Comparison of ENCODE assay signal across 2 cellular contexts in genomic region chr16:76955629-76956028, GRCh38.
TF ChIP-seq lines count a peak whose summit lies in the region.

No MANE protein-coding gene starts in this region.

TF ChIP-seq in IMR-90, 13 proteins besides CTCF, POLR2A, EP300 and RAD21:
- no peak for TF ChIP-seq CEBPB (IDR thresholded peaks at IDR 0.05; ENCODE audit: low read depth, low read length)

TF ChIP-seq in endothelial cell of umbilical vein, 7 proteins besides CTCF, POLR2A, EP300 and RAD21:
- TF ChIP-seq MAX (IDR thresholded peaks at IDR 0.05; ENCODE audit: insufficient read depth, insufficient read length), result no peak
- peak; percentile 35 for TF ChIP-seq FOS (IDR thresholded peaks at IDR 0.05; ENCODE audit: borderline replicate concordance, insufficient read depth, low read length)
- no peak for TF ChIP-seq JUN (IDR thresholded peaks at IDR 0.05; ENCODE audit: borderline replicate concordance, insufficient read depth, insufficient read length, low read depth)
